In genomic region chr1:67978988-67979516, GRCh38 we compare ENCODE assay signal across 16 cellular contexts.
A peak's percentile ranks its signal among the peaks of the same experiment; 100 is the strongest.
DNase-seq lines count a peak whose midpoint lies in the region; ATAC-seq and TF ChIP-seq lines count a peak whose summit lies in the region.
"Had no signal": no experiment of that assay in that cellular context is flagged by ENCODE, and none has a peak within 500 bp of the region (broad histone marks: within the 10 kb centered on the region; RNA-seq: fewer than 3 reads in every experiment).

No MANE protein-coding gene starts in this region.

- H3K9me3 Mint-ChIP-seq in mesothelial cell of epicardium: no peaks in the 10 kb centered on the region
- H3K9me3 Mint-ChIP-seq: T-helper 2 cell treated with Interferon-gamma antibody and Interleukin-4, amounts not matched to agents 5 μg/mL and 100 μg/mL, for 36 hours had no signal

- no peaks in the 10 kb centered on the region for H3K9me2 ChIP-seq in Karpas-422 (replicated peaks; ENCODE audit: insufficient read depth, low read length)

- H3K27ac Mint-ChIP-seq in mesothelial cell of epicardium: no peak overlapping the region
- H3K27ac Mint-ChIP-seq: naive thymus-derived CD8-positive, alpha-beta T cell; T-helper 2 cell treated with Interferon-gamma antibody and Interleukin-4, amounts not matched to agents 5 μg/mL and 100 μg/mL, for 36 hours had no signal

- no peak overlapping the region for H3K14ac ChIP-seq in mesenchymal stem cell (ENCODE audit: low read length in 2 of 2)

- H3K27me3 ChIP-seq in mesenchymal stem cell (ENCODE audit: control insufficient read depth in 1 of 2, insufficient read depth in 1 of 2, low read length in 2 of 2) (no peaks in the 10 kb centered on the region), Karpas-422 (ENCODE audit: low read length) (no peaks in the 10 kb centered on the region)
- H3K27me3 ChIP-seq: sigmoid colon had no signal

- H3K9me3 ChIP-seq in mesenchymal stem cell (ENCODE audit: control insufficient read depth, low read length) (no peaks in the 10 kb centered on the region), Karpas-422 (ENCODE audit: low read length) (no peaks in the 10 kb centered on the region)
- H3K9me3 ChIP-seq: sigmoid colon had no signal

- H3K27me3 Mint-ChIP-seq in mesothelial cell of epicardium (ENCODE audit: low read depth): no peaks in the 10 kb centered on the region
- H3K27me3 Mint-ChIP-seq: central memory CD8-positive, alpha-beta T cell had no signal

- no peak overlapping the region for H4K8ac ChIP-seq in mesenchymal stem cell (ENCODE audit: low read length)

- WGBS in mesenchymal stem cell: 100% methylated on average over 1 of the region's 4 CpGs

- H3K18ac ChIP-seq in mesenchymal stem cell (ENCODE audit: low read depth in 1 of 2, low read length in 2 of 2): no peak overlapping the region

- H3K79me1 ChIP-seq in mesenchymal stem cell (replicated peaks; ENCODE audit: low read length, poor library complexity, severe bottlenecking): no peaks in the 10 kb centered on the region

- no peak overlapping the region for H2BK15ac ChIP-seq in mesenchymal stem cell (ENCODE audit: low read depth, poor library complexity, severe bottlenecking)

- H3K36me3 Mint-ChIP-seq in mesothelial cell of epicardium: no peaks in the 10 kb centered on the region

- H2AFZ ChIP-seq in mesenchymal stem cell (ENCODE audit: low read depth, low read length): no peak overlapping the region
- H2AFZ ChIP-seq in Karpas-422 (ENCODE audit: low read length): no peak overlapping the region
- H2AFZ ChIP-seq: PC-9 had no signal

- H3K9ac ChIP-seq in mesenchymal stem cell (ENCODE audit: low read length) (peak overlapping the region; percentile 29), Karpas-422 (ENCODE audit: low read length) (no peak overlapping the region)

- H3K36me3 ChIP-seq in mesenchymal stem cell (ENCODE audit: control insufficient read depth in 1 of 2, insufficient read depth in 2 of 2, low read depth in 1 of 2, low read length in 2 of 2) (no peaks in the 10 kb centered on the region), Karpas-422 (ENCODE audit: insufficient read depth, low read length) (no peaks in the 10 kb centered on the region)
- H3K36me3 ChIP-seq: sigmoid colon had no signal

- no peak overlapping the region for H3K4me3 ChIP-seq in choroid plexus epithelial cell (ENCODE audit: low read depth, low read length)
- H3K4me3 ChIP-seq in mesenchymal stem cell (ENCODE audit: insufficient read depth in 1 of 2, low read depth in 1 of 2, low read length in 2 of 2): no peak overlapping the region
- no peak overlapping the region for H3K4me3 ChIP-seq in Karpas-422 (ENCODE audit: low read length)
- H3K4me3 ChIP-seq: PC-9, sigmoid colon had no signal

- H3K4me2 ChIP-seq in mesenchymal stem cell (ENCODE audit: low read length, poor library complexity, severe bottlenecking) (no peak overlapping the region), Karpas-422 (ENCODE audit: low read depth, low read length, poor library complexity, severe bottlenecking) (no peak overlapping the region)
- H3K4me2 ChIP-seq: PC-9 had no signal

- H4K91ac ChIP-seq in mesenchymal stem cell (ENCODE audit: low read length): no peak overlapping the region

- H4K20me1 ChIP-seq in Karpas-422 (ENCODE audit: insufficient read depth, low read depth, low read length): no peaks in the 10 kb centered on the region

- no peak overlapping the region for H2BK5ac ChIP-seq in mesenchymal stem cell (ENCODE audit: low read depth, low read length, poor library complexity, severe bottlenecking)

- no peaks in the 10 kb centered on the region for H3K4me1 ChIP-seq in mesenchymal stem cell (ENCODE audit: control insufficient read depth, insufficient read depth, low read depth, low read length)
- no peaks in the 10 kb centered on the region for H3K4me1 ChIP-seq in Karpas-422 (ENCODE audit: low read length)
- H3K4me1 ChIP-seq: sigmoid colon had no signal

- H3K79me2 ChIP-seq in Karpas-422 (ENCODE audit: low read length): no peaks in the 10 kb centered on the region

- no peak overlapping the region for H2AK5ac ChIP-seq in mesenchymal stem cell (ENCODE audit: low read length, severe bottlenecking)

- no peak for ATAC-seq in GM21786 (IDR thresholded peaks at IDR 0.05; ENCODE audit: unreplicated experiment)
- ATAC-seq: naive thymus-derived CD8-positive, alpha-beta T cell had no signal

- TF ChIP-seq CTCF in choroid plexus epithelial cell (conservative IDR thresholded peaks at IDR 0.05; ENCODE audit: low read depth, low read length) (no peak), mesothelial cell of epicardium (IDR thresholded peaks at IDR 0.05; ENCODE audit: unreplicated experiment) (no peak)

- H2BK12ac ChIP-seq in mesenchymal stem cell (ENCODE audit: low read length in 2 of 2): no peak overlapping the region

- H3K4ac ChIP-seq in mesenchymal stem cell (ENCODE audit: low read depth in 1 of 2, low read length in 2 of 2): no peak overlapping the region

- H3K23ac ChIP-seq in mesenchymal stem cell (ENCODE audit: low read length in 2 of 2): no peak overlapping the region

- no peak overlapping the region for H3K27ac ChIP-seq in mesenchymal stem cell (ENCODE audit: low read length, poor library complexity, severe bottlenecking)
- H3K27ac ChIP-seq in Karpas-422 (ENCODE audit: low read length): no peak overlapping the region
- H3K27ac ChIP-seq: C4-2B, PC-9, sigmoid colon had no signal

- DNase-seq in Daoy (ENCODE audit: low read depth) (peak; percentile 86), NCI-H146 treated with DMSO at 0.1 percent for 48 hours (lab: John Stamatoyannopoulos, UW; ENCODE audit: unreplicated experiment) (peak; percentile 33), choroid plexus epithelial cell (ENCODE audit: low read depth) (peak; percentile 41), mesenchymal stem cell (no peak), Karpas-422 (no peak), T1000 (lab: John Stamatoyannopoulos, UW) (no peak), mesothelial cell of epicardium (ENCODE audit: low spot score in 2 of 2, unreplicated experiment in 2 of 2) (no peak)
- DNase-seq: islet precursor cell; naive thymus-derived CD8-positive, alpha-beta T cell; NCI-H1048; PC-9; sigmoid colon had no signal

- no peak overlapping the region for H3K4me3 Mint-ChIP-seq in mesothelial cell of epicardium
- H3K4me3 Mint-ChIP-seq: central memory CD8-positive, alpha-beta T cell; naive thymus-derived CD8-positive, alpha-beta T cell; T-helper 2 cell treated with Interferon-gamma antibody and Interleukin-4, amounts not matched to agents 5 μg/mL and 100 μg/mL, for 36 hours had no signal

- H2BK120ac ChIP-seq in mesenchymal stem cell (ENCODE audit: low read depth, low read length): no peak overlapping the region

- H3K4me1 Mint-ChIP-seq in mesothelial cell of epicardium: peaks cover 4% of the 10 kb centered on the region
- H3K4me1 Mint-ChIP-seq: central memory CD8-positive, alpha-beta T cell; naive thymus-derived CD8-positive, alpha-beta T cell had no signal

Comparison
In these comparisons a context has a peak if more than half of its experiments do, and no peak if none do; other contexts are left out.
1. DNase-seq: peak in Daoy (single experiment), NCI-H146 treated with DMSO at 0.1 percent for 48 hours (single experiment) and choroid plexus epithelial cell (single experiment); none in mesenchymal stem cell (single experiment), Karpas-422 (single experiment), T1000 (single experiment) and mesothelial cell of epicardium (0 of 2).